ENCODE assay signal across 11 cellular contexts in genomic region chrX:142499992-142500391, GRCh38.
"Had no signal": no experiment of that assay in that cellular context is flagged by ENCODE, and none has a peak within 500 bp of the region (broad histone marks: within the 10 kb centered on the region; RNA-seq: fewer than 3 reads in every experiment).

No MANE protein-coding gene starts in this region.

- H3K4me3 ChIP-seq: K562 had no signal

- ATAC-seq: HepG2, K562 had no signal

- H3K27ac Mint-ChIP-seq: IgD-negative memory B cell had no signal

- H3K4me2 ChIP-seq: KMS-11 had no signal

- H3K4me3 Mint-ChIP-seq: IgD-negative memory B cell had no signal

- H3K36me3 Mint-ChIP-seq: IgD-negative memory B cell had no signal

- H3K27ac ChIP-seq: HL-60, KMS-11 had no signal

- H3K27me3 Mint-ChIP-seq: IgD-negative memory B cell had no signal

- FAIRE-seq: HepG2, HTR-8/SVneo, K562 had no signal

- DNase-seq: IMR-90, Karpas-422, Kasumi-1, KBM-7, KG1 had no signal
